In genomic region chr7:151537818-151538561, GRCh38 we compare ENCODE assay signal across 9 cellular contexts. TPM values are rescaled to one million over a fixed set of nuclear protein-coding genes. Genes with fewer than 3 reads are reported as not detected.
A peak's percentile ranks its signal among the peaks of the same experiment; 100 is the strongest.
DNase-seq lines count a peak whose midpoint lies in the region; ATAC-seq and TF ChIP-seq lines count a peak whose summit lies in the region.
"Had no signal": no experiment of that assay in that cellular context is flagged by ENCODE, and none has a peak within 500 bp of the region (broad histone marks: within the 10 kb centered on the region; RNA-seq: fewer than 3 reads in every experiment).

No MANE protein-coding gene starts in this region.

- no peaks in the 10 kb centered on the region for H3K36me3 ChIP-seq in fibroblast of lung (ENCODE audit: control insufficient read depth, insufficient read depth, low read length)
- H3K36me3 ChIP-seq in naive thymus-derived CD4-positive, alpha-beta T cell (ENCODE audit: control insufficient read depth in 2 of 3, insufficient read depth in 3 of 3, low read length in 3 of 3): no peaks in the 10 kb centered on the region

- TF ChIP-seq CTCF in fibroblast of lung (conservative IDR thresholded peaks at IDR 0.05 in 1 of 2, IDR thresholded peaks at IDR 0.05 in 1 of 2; ENCODE audit: low read depth in 1 of 2, low read length in 2 of 2) (no peak), type B pancreatic cell (conservative IDR thresholded peaks at IDR 0.05) (no peak)

- H3K4me3 ChIP-seq in fibroblast of lung (replicated peaks in 1 of 4; ENCODE audit: control extremely low read depth in 1 of 4, insufficient read depth in 1 of 4, low read depth in 3 of 4, low read length in 4 of 4): no peak overlapping the region
- H3K4me3 ChIP-seq in naive thymus-derived CD4-positive, alpha-beta T cell (ENCODE audit: low read length): no peak overlapping the region

- H3K4me3 Mint-ChIP-seq in naive thymus-derived CD4-positive, alpha-beta T cell: peak overlapping the region in 4 of 10 donors; percentile 0 to 46 (median 26)
- H3K4me3 Mint-ChIP-seq in type B pancreatic cell: no peak overlapping the region

- H3K27me3 Mint-ChIP-seq in naive thymus-derived CD4-positive, alpha-beta T cell: peaks cover 0 to 16% (median 5%) of the 10 kb centered on the region in 5 donors
- H3K27me3 Mint-ChIP-seq in type B pancreatic cell: no peaks in the 10 kb centered on the region

- intact Hi-C loops in naive thymus-derived CD4-positive, alpha-beta T cell (cut with micrococcal nuclease): no loop called here

- no peak overlapping the region for H2AFZ ChIP-seq in fibroblast of lung (ENCODE audit: low read length)

- H3K9ac ChIP-seq in fibroblast of lung (ENCODE audit: insufficient read depth, low read length): no peak overlapping the region

- no peaks in the 10 kb centered on the region for H4K20me1 ChIP-seq in fibroblast of lung (ENCODE audit: control insufficient read depth, extremely low read depth, insufficient read depth, low read length)

- H3K27me3 ChIP-seq in fibroblast of lung (ENCODE audit: control insufficient read depth, insufficient read depth, low read length): peaks cover 2% of the 10 kb centered on the region
- peaks cover 0 to 3% of the 10 kb centered on the region in 2 donors for H3K27me3 ChIP-seq in naive thymus-derived CD4-positive, alpha-beta T cell (ENCODE audit: control insufficient read depth in 2 of 2, insufficient read depth in 2 of 2, low read length in 2 of 2)

- POLR2A ChIA-PET in naive thymus-derived CD4-positive, alpha-beta T cell (lab: Charles Lee): interaction anchor here (0.6 to 0.7 kb wide), 2 partner anchors 9 to 18 kb away, joined by 3 read pairs; no protein-coding TSS in a partner anchor

- no peaks in the 10 kb centered on the region for H3K36me3 Mint-ChIP-seq in naive thymus-derived CD4-positive, alpha-beta T cell
- H3K36me3 Mint-ChIP-seq in type B pancreatic cell: no peaks in the 10 kb centered on the region

- H3K9me3 ChIP-seq in fibroblast of lung (ENCODE audit: control insufficient read depth, insufficient read depth, low read depth, low read length): no peaks in the 10 kb centered on the region
- no peaks in the 10 kb centered on the region for H3K9me3 ChIP-seq in naive thymus-derived CD4-positive, alpha-beta T cell (ENCODE audit: control insufficient read depth in 2 of 3, low read length in 3 of 3)

- CTCF ChIA-PET in naive thymus-derived CD4-positive, alpha-beta T cell (lab: Charles Lee): no interaction called here

- H3K4me1 ChIP-seq in fibroblast of lung (ENCODE audit: control insufficient read depth, extremely low read depth, insufficient read depth, low read length): no peaks in the 10 kb centered on the region
- H3K4me1 ChIP-seq in naive thymus-derived CD4-positive, alpha-beta T cell (ENCODE audit: control insufficient read depth in 2 of 2, insufficient read depth in 2 of 2, low read length in 2 of 2): no peaks in the 10 kb centered on the region

- H3K79me2 ChIP-seq in fibroblast of lung (ENCODE audit: control insufficient read depth, insufficient read depth, low read length): no peaks in the 10 kb centered on the region

- DNase-seq in NCI-H446 (lab: John Stamatoyannopoulos, UW): peak; percentile 25 to 35
- DNase-seq in NCI-H446 treated with DMSO at 0.1 percent for 48 hours (lab: John Stamatoyannopoulos, UW): no peak
- peak; percentile 26 to 51 for DNase-seq in fibroblast of lung (ENCODE audit: low read depth in 2 of 2)
- DNase-seq in naive thymus-derived CD4-positive, alpha-beta T cell: peak in 4 of 9 donors; percentile 20 to 42 (median 32)
- DNase-seq in type B pancreatic cell (ENCODE audit: extremely low spot score, unreplicated experiment): no peak
- DNase-seq in NCI-H146 treated with DMSO at 0.1 percent for 48 hours (lab: John Stamatoyannopoulos, UW; ENCODE audit: unreplicated experiment): no peak
- DNase-seq in EL: no peak

- no peak overlapping the region for H3K4me2 ChIP-seq in fibroblast of lung (ENCODE audit: extremely low read depth, insufficient read depth, low read length)

- H3K27ac ChIP-seq in fibroblast of lung (ENCODE audit: insufficient read depth, low read length): no peak overlapping the region
- no peak overlapping the region for H3K27ac ChIP-seq in naive thymus-derived CD4-positive, alpha-beta T cell (ENCODE audit: low read depth, low read length)
- H3K27ac ChIP-seq: RWPE1 had no signal

- peaks cover 0 to 3% (median 0%) of the 10 kb centered on the region in 11 donors for H3K9me3 Mint-ChIP-seq in naive thymus-derived CD4-positive, alpha-beta T cell
- no peaks in the 10 kb centered on the region for H3K9me3 Mint-ChIP-seq in type B pancreatic cell

- peak overlapping the region in 8 of 9 donors; percentile 6 to 87 (median 46) for H3K27ac Mint-ChIP-seq in naive thymus-derived CD4-positive, alpha-beta T cell
- H3K27ac Mint-ChIP-seq in type B pancreatic cell: peak overlapping the region; percentile 17

- H3K4me1 Mint-ChIP-seq in naive thymus-derived CD4-positive, alpha-beta T cell: peaks cover 3 to 20% (median 14%) of the 10 kb centered on the region in 7 donors
- peaks cover 25% of the 10 kb centered on the region for H3K4me1 Mint-ChIP-seq in type B pancreatic cell (ENCODE audit: unreplicated experiment)

- ATAC-seq in naive thymus-derived CD4-positive, alpha-beta T cell: peak; percentile 47
- ATAC-seq in HG03521 (IDR thresholded peaks at IDR 0.05; ENCODE audit: unreplicated experiment): no peak

RNA-seq across cellular contexts. Expression of gene RHEB, which starts 18.3 kb away (rescaled TPM):
- total RNA-seq in fibroblast of lung (62.9 and 81.4 TPM in 2 replicates), type B pancreatic cell (ENCODE audit: low replicate concordance) (79.2 and 81.0 TPM in 2 replicates)
- 122 and 135 TPM in 2 replicates for polyA plus RNA-seq in fibroblast of lung
- polyA plus RNA-seq in fibroblast of lung (2012): 103 and 106 TPM in 2 replicates
- polyA minus RNA-seq in fibroblast of lung (ENCODE audit: low replicate concordance): 6.8 and 8.6 TPM in 2 replicates
- 10 to 100 TPM; 31.2 to 62.6 (median 40.2) TPM for total RNA-seq in naive thymus-derived CD4-positive, alpha-beta T cell
- 10 to 100 TPM; 57.8 to 59.0 TPM for polyA plus RNA-seq in naive thymus-derived CD4-positive, alpha-beta T cell

Comparison
In these comparisons a context has a peak if more than half of its experiments do, and no peak if none do; other contexts are left out.
1. DNase-seq: peak in NCI-H446 (2 of 2) and fibroblast of lung (2 of 2); none in NCI-H446 treated with DMSO at 0.1 percent for 48 hours (single experiment), type B pancreatic cell (single experiment), NCI-H146 treated with DMSO at 0.1 percent for 48 hours (single experiment) and EL (single experiment).